Comparison of ENCODE assay signal across 23 cellular contexts in genomic region chr5:143552680-143553079, GRCh38.
"Had no signal": no experiment of that assay in that cellular context is flagged by ENCODE, and none has a peak within 500 bp of the region (broad histone marks: within the 10 kb centered on the region; RNA-seq: fewer than 3 reads in every experiment).

No MANE protein-coding gene starts in this region.

- H3K27me3 ChIP-seq: breast epithelium, gastrocnemius medialis, neutrophil, ovary, spleen, testis, vagina had no signal

- FAIRE-seq: colon had no signal

- H3K27ac Mint-ChIP-seq: activated naive CD8-positive, alpha-beta T cell treated with anti-CD3 and anti-CD28 coated beads for 36 hours; type B pancreatic cell had no signal

- H3K36me3 Mint-ChIP-seq: activated naive CD8-positive, alpha-beta T cell treated with anti-CD3 and anti-CD28 coated beads for 36 hours; type B pancreatic cell had no signal

- DNase-seq: activated CD4-positive, alpha-beta T cell treated with anti-CD3 and anti-CD28 coated beads, Interleukin-2, amount 50 U/mL, for 4 hours; activated CD8-positive, alpha-beta memory T cell treated with anti-CD3 and anti-CD28 coated beads for 24 hours; activated CD8-positive, alpha-beta memory T cell treated with anti-CD3 and anti-CD28 coated beads, Interleukin-2, amount 50 U/mL, for 48 hours; activated naive CD4-positive, alpha-beta T cell treated with Interleukin-2 at 50 U/mL for 16 hours; activated naive CD8-positive, alpha-beta T cell treated with anti-CD3 and anti-CD28 coated beads for 36 hours; activated T-cell treated with anti-CD3 and anti-CD28 coated beads, Interleukin-2, amount 50 U/mL, for 48 hours; effector memory CD4-positive, alpha-beta T cell; gastrocnemius medialis; hypothalamus; midbrain; ovary; spleen; stimulated activated CD4-positive, alpha-beta T cell treated with anti-CD3 and anti-CD28 coated beads, Interleukin-4, amount 100 ng/mL, for 1 hour; stimulated activated naive CD4-positive, alpha-beta T cell; testis had no signal

- H3K27me3 Mint-ChIP-seq: activated naive CD8-positive, alpha-beta T cell treated with anti-CD3 and anti-CD28 coated beads for 36 hours; type B pancreatic cell had no signal

- H3K9me3 ChIP-seq: breast epithelium, gastrocnemius medialis, neutrophil, ovary, prostate gland, testis, vagina had no signal

- H3K4me3 Mint-ChIP-seq: activated naive CD8-positive, alpha-beta T cell treated with anti-CD3 and anti-CD28 coated beads for 36 hours; central memory CD8-positive, alpha-beta T cell; natural killer cell treated with Interleukin-12 subunit alpha and Interleukin-12 subunit beta and Interleukin-15 and Interleukin-18, amount 100 ng/mL, for 72 hours; type B pancreatic cell had no signal

- H3K4me1 Mint-ChIP-seq: central memory CD8-positive, alpha-beta T cell had no signal

- ATAC-seq: gastrocnemius medialis had no signal

- H3K4me3 ChIP-seq: breast epithelium, gastrocnemius medialis, ovary, prostate gland, spleen, testis, vagina had no signal

- H3K27ac ChIP-seq: breast epithelium, gastrocnemius medialis, neutrophil, ovary, prostate gland, spleen, testis, vagina had no signal

- H3K4me1 ChIP-seq: breast epithelium, prostate gland, testis had no signal

- H3K36me3 ChIP-seq: breast epithelium, gastrocnemius medialis, neutrophil, ovary, prostate gland, spleen, vagina had no signal
